Comparison of ENCODE assay signal across 9 cellular contexts in the genomic region with DNA sequence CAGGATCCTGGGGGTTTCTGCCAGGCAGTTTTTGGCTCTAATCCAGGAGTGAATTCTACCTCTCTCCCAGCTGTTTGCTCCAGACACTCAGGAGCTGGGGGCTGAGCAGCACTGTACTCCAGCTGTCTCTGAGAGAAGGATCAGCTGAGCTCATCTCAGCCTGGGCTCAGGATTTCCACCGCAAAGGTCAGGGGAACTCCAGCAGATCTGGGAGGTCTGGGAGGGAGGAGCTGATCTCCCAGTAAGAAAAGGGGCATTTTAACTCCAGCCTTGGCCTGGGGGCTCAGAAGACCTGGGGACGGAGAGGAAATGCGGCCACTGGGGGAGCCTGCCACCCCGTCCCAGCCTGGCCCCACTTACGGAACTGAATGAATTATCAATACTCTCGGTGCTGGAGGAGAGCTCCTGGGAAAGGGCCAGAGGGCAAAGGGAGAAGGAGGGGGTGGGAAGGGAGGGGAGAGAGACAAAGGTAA. TPM values are rescaled to one million over a fixed set of nuclear protein-coding genes. Genes with fewer than 3 reads are reported as not detected.
DNase-seq lines count a peak whose midpoint lies in the region; ATAC-seq and TF ChIP-seq lines count a peak whose summit lies in the region.
"Had no signal": no experiment of that assay in that cellular context is flagged by ENCODE, and none has a peak within 500 bp of the region (broad histone marks: within the 10 kb centered on the region; RNA-seq: fewer than 3 reads in every experiment).

No MANE protein-coding gene starts in this region.

- TF ChIP-seq POLR2A in heart left ventricle (IDR thresholded peaks at IDR 0.05), result no peak

- H3K36me3 ChIP-seq in WERI-Rb-1, result peaks cover 98% of the 10 kb centered on the region
- peaks cover 0 to 94% (median 80%) of the 10 kb centered on the region in 9 donors for H3K36me3 ChIP-seq in heart left ventricle
- H3K36me3 ChIP-seq in rectal smooth muscle tissue (ENCODE audit: control insufficient read depth, insufficient read depth, low read length), result peaks cover 43% of the 10 kb centered on the region

- intact Hi-C loops in heart left ventricle (cut with DNase I), result loop anchor here in 4 of 10 donors (2.0 to 10.0 kb wide), 4 partner anchors 17 to 95 kb away; a partner anchor contains a TSS

- H3K9ac ChIP-seq in rectal smooth muscle tissue (ENCODE audit: low read length), result no peak overlapping the region

- H3K4me3 ChIP-seq in WERI-Rb-1 (ENCODE audit: low read depth, low read length), result no peak overlapping the region
- H3K4me3 ChIP-seq in heart left ventricle, result no peak overlapping the region
- H3K4me3 ChIP-seq in rectal smooth muscle tissue (ENCODE audit: low read length), result no peak overlapping the region

- H3K9me3 ChIP-seq in WERI-Rb-1 (ENCODE audit: severe bottlenecking), result no peaks in the 10 kb centered on the region
- no peaks in the 10 kb centered on the region for H3K9me3 ChIP-seq in heart left ventricle

- 41 to 59% (median 56%) methylated on average over 6 of the region's 6 CpGs for WGBS in heart left ventricle, 4 donors

- H3K4me1 ChIP-seq in heart left ventricle (peaks cover 24 to 63% (median 56%) of the 10 kb centered on the region in 12 donors), rectal smooth muscle tissue (ENCODE audit: control insufficient read depth, insufficient read depth, low read length) (peaks cover 18% of the 10 kb centered on the region)

- peak in 3 of 4 donors; percentile 22 to 47 (median 38) for ATAC-seq in heart left ventricle

- H3K27me3 ChIP-seq in WERI-Rb-1 (ENCODE audit: insufficient read depth, low read depth, severe bottlenecking) (no peaks in the 10 kb centered on the region), heart left ventricle (no peaks in the 10 kb centered on the region), rectal smooth muscle tissue (ENCODE audit: control insufficient read depth, insufficient read depth, low read length) (no peaks in the 10 kb centered on the region)

- H3K27ac ChIP-seq in WERI-Rb-1 (no peak overlapping the region), heart left ventricle (peak overlapping the region; percentile 13 to 91 (median 74)), rectal smooth muscle tissue (ENCODE audit: low read depth, low read length) (peak overlapping the region; percentile 20)

- TF ChIP-seq CTCF in WERI-Rb-1 (IDR thresholded peaks at IDR 0.05; ENCODE audit: low read depth, low read length) (no peak), heart left ventricle (IDR thresholded peaks at IDR 0.05) (no peak)

- peak; percentile 83 for DNase-seq in ELF-1 (ENCODE audit: low read depth, low spot score)
- DNase-seq in WERI-Rb-1, result peak; percentile 54
- DNase-seq in heart left ventricle, result peak in 3 of 5 donors; percentile 36 to 81 (median 57)
- DNase-seq in NCI-H774 (lab: John Stamatoyannopoulos, UW), result no peak
- DNase-seq in stimulated activated CD4-positive, alpha-beta T cell treated with anti-CD3 and anti-CD28 coated beads, Interleukin-4, amount 100 ng/mL, for 1 hour, result no peak
- no peak for DNase-seq in COR-L47 (lab: John Stamatoyannopoulos, UW)
- DNase-seq in stimulated activated CD8-positive, alpha-beta memory T cell treated with anti-CD3 and anti-CD28 coated beads, Interleukin-4, amount 100 ng/mL, for 48 hours, result no peak
- DNase-seq: activated CD8-positive, alpha-beta memory T cell treated with anti-CD3 and anti-CD28 coated beads for 24 hours had no signal

RNA-seq across cellular contexts. Expression of a gene that starts 17.3 kb away (rescaled TPM):
- 10 to 100 TPM; 34.9 to 76.0 (median 49.8) TPM for total RNA-seq in heart left ventricle
- 10 to 100 TPM; 17.4 to 41.2 TPM for polyA plus RNA-seq in heart left ventricle

RNA-seq across cellular contexts. Expression of a gene that starts 27.8 kb away (rescaled TPM):
- 10 to 100 TPM; 10.9 to 30.3 (median 14.3) TPM for total RNA-seq in heart left ventricle
- 10 to 100 TPM in 1 of 2 donors, 1 to 10 TPM in 1; 6.9 to 11.1 TPM for polyA plus RNA-seq in heart left ventricle

RNA-seq across cellular contexts. Expression of a gene that starts 37.2 kb away (rescaled TPM):
- 10 to 100 TPM; 14.0 to 49.3 (median 22.1) TPM for total RNA-seq in heart left ventricle
- 10 to 100 TPM; 10.8 to 11.3 TPM for polyA plus RNA-seq in heart left ventricle

RNA-seq across cellular contexts. Expression of a gene that starts 55.4 kb away (rescaled TPM):
- total RNA-seq in heart left ventricle, result 100 to 1,000 TPM; 127 to 181 (median 138) TPM
- 100 to 1,000 TPM; 205 to 231 TPM for polyA plus RNA-seq in heart left ventricle

Comparison
In these comparisons a context has a peak if more than half of its experiments do, and no peak if none do; other contexts are left out.
1. DNase-seq: peak in ELF-1 (single experiment), WERI-Rb-1 (single experiment) and heart left ventricle (3 of 5); none in NCI-H774 (single experiment), stimulated activated CD4-positive, alpha-beta T cell treated with anti-CD3 and anti-CD28 coated beads, Interleukin-4, amount 100 ng/mL, for 1 hour (single experiment), COR-L47 (single experiment) and stimulated activated CD8-positive, alpha-beta memory T cell treated with anti-CD3 and anti-CD28 coated beads, Interleukin-4, amount 100 ng/mL, for 48 hours (single experiment).